In the genomic region with DNA sequence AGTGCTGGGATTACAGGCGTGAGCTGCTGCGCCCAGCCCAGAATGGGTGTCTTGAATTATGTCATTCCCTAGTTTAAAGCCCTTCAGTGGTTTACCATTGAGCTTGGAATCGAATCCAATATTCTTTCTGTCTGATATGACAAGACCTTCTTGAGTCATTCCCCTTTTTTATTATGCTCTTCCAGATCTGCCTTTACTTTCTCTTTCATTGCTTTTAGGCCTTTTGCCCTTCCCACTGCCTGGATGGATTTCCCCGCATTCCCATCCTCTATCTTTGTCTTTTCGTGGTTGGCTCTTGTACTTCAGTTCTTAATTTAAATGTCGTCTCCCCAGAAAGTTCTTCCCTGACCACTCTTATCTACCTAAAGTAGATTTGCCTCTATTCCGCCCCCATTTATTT, we compare ENCODE assay signal across 9 cellular contexts. TPM values are rescaled to one million over a fixed set of nuclear protein-coding genes. Genes with fewer than 3 reads are reported as not detected.
DNase-seq lines count a peak whose midpoint lies in the region; ATAC-seq and TF ChIP-seq lines count a peak whose summit lies in the region.
"Had no signal": no experiment of that assay in that cellular context is flagged by ENCODE, and none has a peak within 500 bp of the region (broad histone marks: within the 10 kb centered on the region; RNA-seq: fewer than 3 reads in every experiment).

No MANE protein-coding gene starts in this region.

- no peak for ATAC-seq in CD8-positive, alpha-beta T cell
- ATAC-seq in GM21515 (IDR thresholded peaks at IDR 0.05; ENCODE audit: unreplicated experiment): no peak
- ATAC-seq in foreskin keratinocyte: no peak

- peaks cover 52% of the 10 kb centered on the region for H3K4me1 ChIP-seq in CD8-positive, alpha-beta T cell (ENCODE audit: insufficient read depth, low read length)
- peaks cover 20% of the 10 kb centered on the region for H3K4me1 ChIP-seq in foreskin keratinocyte

- H3K4me1 Mint-ChIP-seq in CD8-positive, alpha-beta T cell (ENCODE audit: low read depth): peaks cover 54% of the 10 kb centered on the region
- peaks cover 19% of the 10 kb centered on the region for H3K4me1 Mint-ChIP-seq in neural crest cell

- CTCF ChIA-PET in CD8-positive, alpha-beta T cell (lab: Charles Lee): interaction anchor here (0.7 to 1.5 kb wide), 2 partner anchors 19 to 114 kb away, joined by 3 read pairs; no protein-coding TSS in a partner anchor

- H3K27ac Mint-ChIP-seq in CD8-positive, alpha-beta T cell: peak overlapping the region; percentile 68
- no peak overlapping the region for H3K27ac Mint-ChIP-seq in neural crest cell (ENCODE audit: unreplicated experiment)

- H3K9me3 ChIP-seq in CD8-positive, alpha-beta T cell (ENCODE audit: low read length): no peaks in the 10 kb centered on the region
- H3K9me3 ChIP-seq in MG63: no peaks in the 10 kb centered on the region
- H3K9me3 ChIP-seq: HAP-1 had no signal

- H3K36me3 Mint-ChIP-seq in CD8-positive, alpha-beta T cell: peaks cover 4% of the 10 kb centered on the region
- no peaks in the 10 kb centered on the region for H3K36me3 Mint-ChIP-seq in neural crest cell (ENCODE audit: low read depth)

- TF ChIP-seq CTCF in CD8-positive, alpha-beta T cell (IDR thresholded peaks at IDR 0.05): no peak
- no peak for TF ChIP-seq CTCF in coronary artery (IDR thresholded peaks at IDR 0.05)
- TF ChIP-seq CTCF in neural crest cell (conservative IDR thresholded peaks at IDR 0.05): no peak
- TF ChIP-seq CTCF in foreskin keratinocyte (conservative IDR thresholded peaks at IDR 0.05): no peak

- H3K4me3 ChIP-seq in CD8-positive, alpha-beta T cell (ENCODE audit: low read depth, low read length): no peak overlapping the region
- H3K4me3 ChIP-seq in MG63 (peak overlapping the region; percentile 88; the same call in 1 of the 2 replicates), coronary artery (peak overlapping the region; percentile 76)

- POLR2A ChIA-PET in CD8-positive, alpha-beta T cell (lab: Charles Lee): interaction anchor here (1.1 to 4.1 kb wide), 2 partner anchors 19 to 38 kb away, joined by 4 to 51 read pairs; partner anchors contain the start of gene NAA25

- intact Hi-C loops in CD8-positive, alpha-beta T cell (cut with DNase I, micrococcal nuclease): loop anchor here (5.0 to 10.0 kb wide), 6 partner anchors 115 to 442 kb away; partner anchors contain the start of genes ACAD10 (in 2 of the 2), BRAP (in 2 of the 2), HECTD4 (in 2 of the 2) and ERP29 (in 1 of the 2)

- H3K36me3 ChIP-seq in CD8-positive, alpha-beta T cell (ENCODE audit: insufficient read depth, low read length): no peaks in the 10 kb centered on the region
- peaks cover 20% of the 10 kb centered on the region for H3K36me3 ChIP-seq in MG63

- H3K27me3 ChIP-seq in CD8-positive, alpha-beta T cell (ENCODE audit: insufficient read depth, low read length): no peaks in the 10 kb centered on the region
- no peaks in the 10 kb centered on the region for H3K27me3 ChIP-seq in MG63
- no peaks in the 10 kb centered on the region for H3K27me3 ChIP-seq in foreskin keratinocyte

- H3K27ac ChIP-seq in CD8-positive, alpha-beta T cell (ENCODE audit: low read depth, low read length): no peak overlapping the region
- H3K27ac ChIP-seq in coronary artery (no peak overlapping the region), foreskin keratinocyte (no peak overlapping the region)

- no peaks in the 10 kb centered on the region for H3K27me3 Mint-ChIP-seq in CD8-positive, alpha-beta T cell (ENCODE audit: low read depth)
- no peaks in the 10 kb centered on the region for H3K27me3 Mint-ChIP-seq in neural crest cell (ENCODE audit: low read depth)

- DNase-seq in CD8-positive, alpha-beta T cell: no peak
- DNase-seq in MG63: no peak
- no peak for DNase-seq in coronary artery (ENCODE audit: low spot score)
- DNase-seq in neural crest cell (ENCODE audit: low read depth, low spot score): no peak
- DNase-seq in mucosa of gallbladder (ENCODE audit: low spot score): no peak
- no peak for DNase-seq in foreskin keratinocyte
- DNase-seq in A172 (ENCODE audit: low spot score): no peak

- H3K9me3 Mint-ChIP-seq in CD8-positive, alpha-beta T cell: no peaks in the 10 kb centered on the region
- no peaks in the 10 kb centered on the region for H3K9me3 Mint-ChIP-seq in neural crest cell

- peak overlapping the region; percentile 85 for H3K4me3 Mint-ChIP-seq in CD8-positive, alpha-beta T cell
- H3K4me3 Mint-ChIP-seq in neural crest cell: peak overlapping the region; percentile 94

RNA-seq across cellular contexts. Expression of gene TRAFD1, which starts 1.6 kb away (rescaled TPM):
- total RNA-seq in CD8-positive, alpha-beta T cell: 10 to 100 TPM; 21.1 to 25.4 TPM
- total RNA-seq in MG63 (2014; rRNA removed; shearing (Covaris generic); ENCODE audit: low replicate concordance): 60.0 and 63.9 TPM in 2 replicates
- total RNA-seq in neural crest cell (41.5 and 44.2 TPM in 2 replicates), mucosa of gallbladder (28.1 TPM), foreskin keratinocyte (19.0 TPM in 2 replicates)
- 14.0 and 16.0 TPM in 2 replicates for polyA plus RNA-seq in foreskin keratinocyte
- 30.9 and 31.9 TPM in 2 replicates for total RNA-seq in A172 (2014; rRNA removed; shearing (Covaris generic))

RNA-seq across cellular contexts. Expression of gene NAA25, which starts 18.3 kb away (rescaled TPM):
- 10 to 100 TPM; 35.1 to 35.3 TPM for total RNA-seq in CD8-positive, alpha-beta T cell
- total RNA-seq in MG63 (2014; rRNA removed; shearing (Covaris generic); ENCODE audit: low replicate concordance): 8.8 and 9.1 TPM in 2 replicates
- total RNA-seq in neural crest cell: 35.9 and 36.8 TPM in 2 replicates
- 15.8 TPM for total RNA-seq in mucosa of gallbladder
- total RNA-seq in foreskin keratinocyte: 26.7 and 27.9 TPM in 2 replicates
- polyA plus RNA-seq in foreskin keratinocyte: 4.1 and 4.9 TPM in 2 replicates
- 22.5 and 25.0 TPM in 2 replicates for total RNA-seq in A172 (2014; rRNA removed; shearing (Covaris generic))
